1 cellular context compared by ENCODE assay signal in the genomic region with DNA sequence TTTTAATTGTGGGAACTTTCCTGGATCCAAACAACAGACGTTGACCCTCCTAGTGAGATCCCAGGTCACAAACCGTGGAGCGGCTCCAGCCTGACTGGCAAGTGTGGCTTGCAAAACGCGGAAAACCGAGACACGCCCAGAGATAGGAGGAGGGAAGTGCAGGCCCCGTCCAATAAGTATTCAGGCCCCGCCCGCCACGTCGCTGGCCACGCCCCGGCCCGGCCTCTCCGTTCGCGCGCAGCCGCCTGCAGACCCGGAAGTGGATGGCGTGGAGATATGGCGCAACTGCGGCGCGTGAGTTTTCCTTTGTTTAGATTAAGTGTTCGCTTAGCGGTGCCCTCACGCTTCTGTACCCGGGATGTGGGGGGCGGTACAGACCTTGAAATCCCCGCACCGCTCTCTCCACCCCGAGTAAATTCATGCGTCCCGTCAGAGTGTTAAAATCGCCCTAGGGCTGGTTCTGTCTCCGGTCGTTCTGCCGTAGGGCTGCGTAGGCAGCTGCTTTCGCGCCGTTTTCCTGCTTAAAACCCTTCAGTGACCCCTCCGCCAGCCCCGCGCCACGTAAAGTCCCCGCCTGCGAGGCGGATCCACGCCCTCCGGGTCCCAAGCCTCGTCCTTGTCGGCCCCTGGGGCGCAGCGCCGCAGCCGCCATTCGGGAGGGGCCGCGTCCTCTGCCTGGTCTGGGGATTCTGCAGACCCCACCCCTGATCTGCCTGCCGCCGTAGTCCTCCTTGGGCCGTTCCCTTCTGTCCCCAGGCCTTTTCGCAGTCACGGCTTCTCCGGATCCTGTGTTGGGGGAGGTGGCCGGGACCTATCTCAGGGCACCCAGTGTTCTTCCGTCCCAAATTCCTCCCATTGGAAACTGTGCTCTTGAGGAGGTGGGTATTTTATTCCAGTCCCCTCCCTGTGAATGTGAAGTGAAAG.
A peak's percentile ranks its signal among the peaks of the same experiment; 100 is the strongest.
TF ChIP-seq lines count a peak whose summit lies in the region.

A gene (plus strand): TSS at position 250 of the 924 bp plus-strand sequence. CDS start 27 bp downstream, at position 277.

TF ChIP-seq in HepG2, 621 proteins besides CTCF, POLR2A, EP300 and RAD21 (continued from another document and continues in another):
- TF ChIP-seq SP2 (CRISPR knock-in tag; IDR thresholded peaks at IDR 0.05) (peak; percentile 57; the same call in 1 of the 2 replicates), GTF3A (CRISPR knock-in tag; conservative IDR thresholded peaks at IDR 0.05) (no peak), HNRNPLL (IDR thresholded peaks at IDR 0.05; ENCODE audit: low read depth, low read length, poor library complexity, severe bottlenecking) (peak; percentile 78), ZNF615 (CRISPR knock-in tag; IDR thresholded peaks at IDR 0.05; ENCODE audit: borderline replicate concordance) (peak; percentile 59; the same call in 1 of the 2 replicates), ARHGAP35 (CRISPR knock-in tag; IDR thresholded peaks at IDR 0.05; ENCODE audit: borderline replicate concordance) (0 out of 2 replicates have a peak, but pooled peaks have one; percentile 30), ZNF382 (CRISPR knock-in tag; IDR thresholded peaks at IDR 0.05; ENCODE audit: borderline replicate concordance) (no peak), RXRA (CRISPR knock-in tag; IDR thresholded peaks at IDR 0.05) (no peak; the same call in 1 of the 2 replicates), HDAC1 (CRISPR knock-in tag; IDR thresholded peaks at IDR 0.05) (peak; percentile 93), TEAD3 (CRISPR knock-in tag; optimal IDR thresholded peaks at IDR 0.05; ENCODE audit: borderline replicate concordance) (peak; percentile 36), ZNF260 (CRISPR knock-in tag; IDR thresholded peaks at IDR 0.05; ENCODE audit: borderline replicate concordance, low read depth) (no peak), NR2C2 (CRISPR knock-in tag; IDR thresholded peaks at IDR 0.05; ENCODE audit: borderline replicate concordance) (peak; percentile 93), BHLHE40 (IDR thresholded peaks at IDR 0.05; ENCODE audit: low read length) (peak; percentile 81), MED1 (CRISPR knock-in tag; IDR thresholded peaks at IDR 0.05) (peak; percentile 57), ZNF17 (CRISPR knock-in tag; IDR thresholded peaks at IDR 0.05) (no peak), FOSL2 (CRISPR knock-in tag; IDR thresholded peaks at IDR 0.05) (peak; percentile 57), MED13 (CRISPR knock-in tag; IDR thresholded peaks at IDR 0.05) (peak; percentile 52; the same call in 1 of the 2 replicates), ATM (IDR thresholded peaks at IDR 0.05; ENCODE audit: borderline replicate concordance) (no peak), KDM1A (CRISPR knock-in tag; IDR thresholded peaks at IDR 0.05) (no peak), ELF4 (CRISPR knock-in tag; IDR thresholded peaks at IDR 0.05; ENCODE audit: borderline replicate concordance) (peak; percentile 96), ZNF747 (CRISPR knock-in tag; IDR thresholded peaks at IDR 0.05; ENCODE audit: borderline replicate concordance) (peak; percentile 89; the same call in 1 of the 2 replicates), ZNF720 (CRISPR knock-in tag; IDR thresholded peaks at IDR 0.05) (no peak), ZNF841 (CRISPR knock-in tag; IDR thresholded peaks at IDR 0.05; ENCODE audit: borderline replicate concordance) (0 out of 2 replicates have a peak, but pooled peaks have one; percentile 62), ZNF670 (CRISPR knock-in tag; IDR thresholded peaks at IDR 0.05; ENCODE audit: borderline replicate concordance) (peak; percentile 54; the same call in 1 of the 2 replicates), ZBTB8A (CRISPR knock-in tag; IDR thresholded peaks at IDR 0.05; ENCODE audit: borderline replicate concordance, low read depth) (peak; percentile 51; the same call in 1 of the 2 replicates), TCF12 (IDR thresholded peaks at IDR 0.05) (no peak), TCF12 (CRISPR knock-in tag; IDR thresholded peaks at IDR 0.05) (0 out of 2 replicates have a peak, but pooled peaks have one; percentile 52)
- TF ChIP-seq, protein P1, sequence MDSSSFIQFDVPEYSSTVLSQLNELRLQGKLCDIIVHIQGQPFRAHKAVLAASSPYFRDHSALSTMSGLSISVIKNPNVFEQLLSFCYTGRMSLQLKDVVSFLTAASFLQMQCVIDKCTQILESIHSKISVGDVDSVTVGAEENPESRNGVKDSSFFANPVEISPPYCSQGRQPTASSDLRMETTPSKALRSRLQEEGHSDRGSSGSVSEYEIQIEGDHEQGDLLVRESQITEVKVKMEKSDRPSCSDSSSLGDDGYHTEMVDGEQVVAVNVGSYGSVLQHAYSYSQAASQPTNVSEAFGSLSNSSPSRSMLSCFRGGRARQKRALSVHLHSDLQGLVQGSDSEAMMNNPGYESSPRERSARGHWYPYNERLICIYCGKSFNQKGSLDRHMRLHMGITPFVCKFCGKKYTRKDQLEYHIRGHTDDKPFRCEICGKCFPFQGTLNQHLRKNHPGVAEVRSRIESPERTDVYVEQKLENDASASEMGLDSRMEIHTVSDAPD (CRISPR knock-in tag; IDR thresholded peaks at IDR 0.05), result peak; percentile 71
- TF ChIP-seq, protein P2, sequence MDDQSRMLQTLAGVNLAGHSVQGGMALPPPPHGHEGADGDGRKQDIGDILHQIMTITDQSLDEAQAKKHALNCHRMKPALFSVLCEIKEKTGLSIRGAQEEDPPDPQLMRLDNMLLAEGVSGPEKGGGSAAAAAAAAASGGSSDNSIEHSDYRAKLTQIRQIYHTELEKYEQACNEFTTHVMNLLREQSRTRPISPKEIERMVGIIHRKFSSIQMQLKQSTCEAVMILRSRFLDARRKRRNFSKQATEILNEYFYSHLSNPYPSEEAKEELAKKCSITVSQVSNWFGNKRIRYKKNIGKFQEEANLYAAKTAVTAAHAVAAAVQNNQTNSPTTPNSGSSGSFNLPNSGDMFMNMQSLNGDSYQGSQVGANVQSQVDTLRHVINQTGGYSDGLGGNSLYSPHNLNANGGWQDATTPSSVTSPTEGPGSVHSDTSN (CRISPR knock-in tag; IDR thresholded peaks at IDR 0.05; ENCODE audit: borderline replicate concordance), result no peak
- TF ChIP-seq, protein P3, sequence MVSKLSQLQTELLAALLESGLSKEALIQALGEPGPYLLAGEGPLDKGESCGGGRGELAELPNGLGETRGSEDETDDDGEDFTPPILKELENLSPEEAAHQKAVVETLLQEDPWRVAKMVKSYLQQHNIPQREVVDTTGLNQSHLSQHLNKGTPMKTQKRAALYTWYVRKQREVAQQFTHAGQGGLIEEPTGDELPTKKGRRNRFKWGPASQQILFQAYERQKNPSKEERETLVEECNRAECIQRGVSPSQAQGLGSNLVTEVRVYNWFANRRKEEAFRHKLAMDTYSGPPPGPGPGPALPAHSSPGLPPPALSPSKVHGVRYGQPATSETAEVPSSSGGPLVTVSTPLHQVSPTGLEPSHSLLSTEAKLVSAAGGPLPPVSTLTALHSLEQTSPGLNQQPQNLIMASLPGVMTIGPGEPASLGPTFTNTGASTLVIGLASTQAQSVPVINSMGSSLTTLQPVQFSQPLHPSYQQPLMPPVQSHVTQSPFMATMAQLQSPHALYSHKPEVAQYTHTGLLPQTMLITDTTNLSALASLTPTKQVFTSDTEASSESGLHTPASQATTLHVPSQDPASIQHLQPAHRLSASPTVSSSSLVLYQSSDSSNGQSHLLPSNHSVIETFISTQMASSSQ (IDR thresholded peaks at IDR 0.05; ENCODE audit: low read depth), result no peak
- TF ChIP-seq, protein P3 (CRISPR knock-in tag; IDR thresholded peaks at IDR 0.05; ENCODE audit: borderline replicate concordance), result peak; percentile 73
- TF ChIP-seq, protein P4, sequence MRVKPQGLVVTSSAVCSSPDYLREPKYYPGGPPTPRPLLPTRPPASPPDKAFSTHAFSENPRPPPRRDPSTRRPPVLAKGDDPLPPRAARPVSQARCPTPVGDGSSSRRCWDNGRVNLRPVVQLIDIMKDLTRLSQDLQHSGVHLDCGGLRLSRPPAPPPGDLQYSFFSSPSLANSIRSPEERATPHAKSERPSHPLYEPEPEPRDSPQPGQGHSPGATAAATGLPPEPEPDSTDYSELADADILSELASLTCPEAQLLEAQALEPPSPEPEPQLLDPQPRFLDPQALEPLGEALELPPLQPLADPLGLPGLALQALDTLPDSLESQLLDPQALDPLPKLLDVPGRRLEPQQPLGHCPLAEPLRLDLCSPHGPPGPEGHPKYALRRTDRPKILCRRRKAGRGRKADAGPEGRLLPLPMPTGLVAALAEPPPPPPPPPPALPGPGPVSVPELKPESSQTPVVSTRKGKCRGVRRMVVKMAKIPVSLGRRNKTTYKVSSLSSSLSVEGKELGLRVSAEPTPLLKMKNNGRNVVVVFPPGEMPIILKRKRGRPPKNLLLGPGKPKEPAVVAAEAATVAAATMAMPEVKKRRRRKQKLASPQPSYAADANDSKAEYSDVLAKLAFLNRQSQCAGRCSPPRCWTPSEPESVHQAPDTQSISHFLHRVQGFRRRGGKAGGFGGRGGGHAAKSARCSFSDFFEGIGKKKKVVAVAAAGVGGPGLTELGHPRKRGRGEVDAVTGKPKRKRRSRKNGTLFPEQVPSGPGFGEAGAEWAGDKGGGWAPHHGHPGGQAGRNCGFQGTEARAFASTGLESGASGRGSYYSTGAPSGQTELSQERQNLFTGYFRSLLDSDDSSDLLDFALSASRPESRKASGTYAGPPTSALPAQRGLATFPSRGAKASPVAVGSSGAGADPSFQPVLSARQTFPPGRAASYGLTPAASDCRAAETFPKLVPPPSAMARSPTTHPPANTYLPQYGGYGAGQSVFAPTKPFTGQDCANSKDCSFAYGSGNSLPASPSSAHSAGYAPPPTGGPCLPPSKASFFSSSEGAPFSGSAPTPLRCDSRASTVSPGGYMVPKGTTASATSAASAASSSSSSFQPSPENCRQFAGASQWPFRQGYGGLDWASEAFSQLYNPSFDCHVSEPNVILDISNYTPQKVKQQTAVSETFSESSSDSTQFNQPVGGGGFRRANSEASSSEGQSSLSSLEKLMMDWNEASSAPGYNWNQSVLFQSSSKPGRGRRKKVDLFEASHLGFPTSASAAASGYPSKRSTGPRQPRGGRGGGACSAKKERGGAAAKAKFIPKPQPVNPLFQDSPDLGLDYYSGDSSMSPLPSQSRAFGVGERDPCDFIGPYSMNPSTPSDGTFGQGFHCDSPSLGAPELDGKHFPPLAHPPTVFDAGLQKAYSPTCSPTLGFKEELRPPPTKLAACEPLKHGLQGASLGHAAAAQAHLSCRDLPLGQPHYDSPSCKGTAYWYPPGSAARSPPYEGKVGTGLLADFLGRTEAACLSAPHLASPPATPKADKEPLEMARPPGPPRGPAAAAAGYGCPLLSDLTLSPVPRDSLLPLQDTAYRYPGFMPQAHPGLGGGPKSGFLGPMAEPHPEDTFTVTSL (CRISPR knock-in tag; IDR thresholded peaks at IDR 0.05; ENCODE audit: borderline replicate concordance), result 0 out of 2 replicates have a peak, but pooled peaks have one; percentile 49
- TF ChIP-seq, protein P5, sequence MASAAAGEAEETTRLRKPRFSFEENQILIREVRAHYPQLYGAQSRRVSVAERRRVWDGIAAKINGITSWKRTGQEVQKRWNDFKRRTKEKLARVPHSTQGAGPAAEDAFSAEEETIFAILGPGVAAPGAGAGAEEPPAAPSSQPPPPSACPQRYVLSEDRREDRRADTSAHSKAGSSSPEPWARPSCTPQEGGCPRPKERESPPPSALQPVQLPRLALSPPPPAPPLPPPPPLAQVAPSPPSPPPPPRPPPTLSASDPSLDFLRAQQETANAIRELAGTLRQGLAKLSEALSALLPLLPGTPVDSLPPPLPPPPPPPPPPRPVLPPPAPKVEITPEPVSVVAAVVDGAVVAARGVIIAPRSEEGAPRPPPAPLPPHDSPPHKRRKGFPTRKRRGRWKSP (CRISPR knock-in tag; IDR thresholded peaks at IDR 0.05), result peak; percentile 73; the same call in 1 of the 2 replicates
- TF ChIP-seq, protein P6, sequence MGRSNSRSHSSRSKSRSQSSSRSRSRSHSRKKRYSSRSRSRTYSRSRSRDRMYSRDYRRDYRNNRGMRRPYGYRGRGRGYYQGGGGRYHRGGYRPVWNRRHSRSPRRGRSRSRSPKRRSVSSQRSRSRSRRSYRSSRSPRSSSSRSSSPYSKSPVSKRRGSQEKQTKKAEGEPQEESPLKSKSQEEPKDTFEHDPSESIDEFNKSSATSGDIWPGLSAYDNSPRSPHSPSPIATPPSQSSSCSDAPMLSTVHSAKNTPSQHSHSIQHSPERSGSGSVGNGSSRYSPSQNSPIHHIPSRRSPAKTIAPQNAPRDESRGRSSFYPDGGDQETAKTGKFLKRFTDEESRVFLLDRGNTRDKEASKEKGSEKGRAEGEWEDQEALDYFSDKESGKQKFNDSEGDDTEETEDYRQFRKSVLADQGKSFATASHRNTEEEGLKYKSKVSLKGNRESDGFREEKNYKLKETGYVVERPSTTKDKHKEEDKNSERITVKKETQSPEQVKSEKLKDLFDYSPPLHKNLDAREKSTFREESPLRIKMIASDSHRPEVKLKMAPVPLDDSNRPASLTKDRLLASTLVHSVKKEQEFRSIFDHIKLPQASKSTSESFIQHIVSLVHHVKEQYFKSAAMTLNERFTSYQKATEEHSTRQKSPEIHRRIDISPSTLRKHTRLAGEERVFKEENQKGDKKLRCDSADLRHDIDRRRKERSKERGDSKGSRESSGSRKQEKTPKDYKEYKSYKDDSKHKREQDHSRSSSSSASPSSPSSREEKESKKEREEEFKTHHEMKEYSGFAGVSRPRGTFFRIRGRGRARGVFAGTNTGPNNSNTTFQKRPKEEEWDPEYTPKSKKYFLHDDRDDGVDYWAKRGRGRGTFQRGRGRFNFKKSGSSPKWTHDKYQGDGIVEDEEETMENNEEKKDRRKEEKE (IDR thresholded peaks at IDR 0.05), result no peak
- TF ChIP-seq, protein P7, sequence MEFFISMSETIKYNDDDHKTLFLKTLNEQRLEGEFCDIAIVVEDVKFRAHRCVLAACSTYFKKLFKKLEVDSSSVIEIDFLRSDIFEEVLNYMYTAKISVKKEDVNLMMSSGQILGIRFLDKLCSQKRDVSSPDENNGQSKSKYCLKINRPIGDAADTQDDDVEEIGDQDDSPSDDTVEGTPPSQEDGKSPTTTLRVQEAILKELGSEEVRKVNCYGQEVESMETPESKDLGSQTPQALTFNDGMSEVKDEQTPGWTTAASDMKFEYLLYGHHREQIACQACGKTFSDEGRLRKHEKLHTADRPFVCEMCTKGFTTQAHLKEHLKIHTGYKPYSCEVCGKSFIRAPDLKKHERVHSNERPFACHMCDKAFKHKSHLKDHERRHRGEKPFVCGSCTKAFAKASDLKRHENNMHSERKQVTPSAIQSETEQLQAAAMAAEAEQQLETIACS (CRISPR knock-in tag; IDR thresholded peaks at IDR 0.05), result no peak
- TF ChIP-seq, protein P8, sequence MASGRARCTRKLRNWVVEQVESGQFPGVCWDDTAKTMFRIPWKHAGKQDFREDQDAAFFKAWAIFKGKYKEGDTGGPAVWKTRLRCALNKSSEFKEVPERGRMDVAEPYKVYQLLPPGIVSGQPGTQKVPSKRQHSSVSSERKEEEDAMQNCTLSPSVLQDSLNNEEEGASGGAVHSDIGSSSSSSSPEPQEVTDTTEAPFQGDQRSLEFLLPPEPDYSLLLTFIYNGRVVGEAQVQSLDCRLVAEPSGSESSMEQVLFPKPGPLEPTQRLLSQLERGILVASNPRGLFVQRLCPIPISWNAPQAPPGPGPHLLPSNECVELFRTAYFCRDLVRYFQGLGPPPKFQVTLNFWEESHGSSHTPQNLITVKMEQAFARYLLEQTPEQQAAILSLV (CRISPR knock-in tag; IDR thresholded peaks at IDR 0.05; ENCODE audit: borderline replicate concordance), result peak; percentile 68; the same call in 1 of the 2 replicates
